In genomic region chr3:29695201-29695904, GRCh38 we compare ENCODE assay signal across 10 cellular contexts.
DNase-seq lines count a peak whose midpoint lies in the region; ATAC-seq, FAIRE-seq and TF ChIP-seq lines count a peak whose summit lies in the region.
"Had no signal": no experiment of that assay in that cellular context is flagged by ENCODE, and none has a peak within 500 bp of the region (broad histone marks: within the 10 kb centered on the region; RNA-seq: fewer than 3 reads in every experiment).

No MANE protein-coding gene starts in this region.

- H3K27me3 ChIP-seq in HUES6 (ENCODE audit: control insufficient read depth, insufficient read depth, low read length) = no peaks in the 10 kb centered on the region

- H3K4me1 ChIP-seq in HUES6 (ENCODE audit: control insufficient read depth, insufficient read depth, low read length) = peaks cover 28% of the 10 kb centered on the region
- peaks cover 0 to 9% of the 10 kb centered on the region in 2 donors for H3K4me1 ChIP-seq in kidney (ENCODE audit: control insufficient read depth in 1 of 2, insufficient read depth in 1 of 2, low read depth in 1 of 2, low read length in 2 of 2)

- no peak for DNase-seq in kidney
- DNase-seq in stromal cell of bone marrow (ENCODE audit: low read depth) = peak; percentile 66
- no peak for DNase-seq in stimulated activated naive B cell treated with anti-CD40 and anti-IgM and Interleukin-4, amounts not matched to agents 10 μg/mL and 1 μg/mL and 100 μg/mL, for 72 hours
- DNase-seq in C1 segment of cervical spinal cord (lab: John Stamatoyannopoulos, UW) = no peak
- DNase-seq in LoVo (ENCODE audit: low spot score) = no peak
- no peak for DNase-seq in kidney glomerular epithelial cell (lab: John Stamatoyannopoulos, UW)
- DNase-seq: activated CD4-positive, alpha-beta T cell treated with anti-CD3 and anti-CD28 coated beads for 4 hours; MM.1S had no signal

- no peaks in the 10 kb centered on the region for H3K9me3 ChIP-seq in HUES6 (ENCODE audit: control insufficient read depth, insufficient read depth, low read depth, low read length)
- no peaks in the 10 kb centered on the region for H3K9me3 ChIP-seq in kidney (ENCODE audit: control insufficient read depth in 1 of 2, low read length in 2 of 2)

- peak overlapping the region; percentile 29 for H3K9ac ChIP-seq in HUES6 (ENCODE audit: low read length)
- H3K9ac ChIP-seq in kidney (ENCODE audit: low read length in 2 of 2) = no peak overlapping the region

- peak; percentile 42 for FAIRE-seq in kidney (lab: Jason Lieb, UNC)

- peaks cover under 1 to 5% (median 5%) of the 10 kb centered on the region in 5 experiments for H3K9me3 Mint-ChIP-seq in brain
- peaks cover 3 to 4% of the 10 kb centered on the region in 2 donors for H3K9me3 Mint-ChIP-seq in stimulated activated naive B cell treated with anti-CD40 and anti-IgM and Interleukin-4, amounts not matched to agents 10 μg/mL and 1 μg/mL and 100 μg/mL, for 72 hours

- peaks cover 34% of the 10 kb centered on the region for H3K4me1 Mint-ChIP-seq in brain
- H3K4me1 Mint-ChIP-seq in stimulated activated naive B cell treated with anti-CD40 and anti-IgM and Interleukin-4, amounts not matched to agents 10 μg/mL and 1 μg/mL and 100 μg/mL, for 72 hours = no peaks in the 10 kb centered on the region

- H3K4me3 ChIP-seq in HUES6 (ENCODE audit: low read depth, low read length) (no peak overlapping the region), kidney (ENCODE audit: low read length in 2 of 2) (no peak overlapping the region)

- peaks cover 5% of the 10 kb centered on the region for H3K36me3 Mint-ChIP-seq in brain
- H3K36me3 Mint-ChIP-seq in stimulated activated naive B cell treated with anti-CD40 and anti-IgM and Interleukin-4, amounts not matched to agents 10 μg/mL and 1 μg/mL and 100 μg/mL, for 72 hours = no peaks in the 10 kb centered on the region

- H3K27ac ChIP-seq in HUES6 (ENCODE audit: low read depth, low read length) (peak overlapping the region; percentile 91; the same call in 1 of the 2 replicates), kidney (ENCODE audit: low read depth in 2 of 2, low read length in 2 of 2) (peak overlapping the region in 1 of 2 donors; percentile 40)

- peak overlapping the region in 3 of 5 experiments; percentile 59 to 72 (median 71) for H3K27ac Mint-ChIP-seq in brain
- H3K27ac Mint-ChIP-seq in stimulated activated naive B cell treated with anti-CD40 and anti-IgM and Interleukin-4, amounts not matched to agents 10 μg/mL and 1 μg/mL and 100 μg/mL, for 72 hours = no peak overlapping the region

- H3K36me3 ChIP-seq in HUES6 (ENCODE audit: control insufficient read depth, insufficient read depth, low read length) (no peaks in the 10 kb centered on the region), kidney (ENCODE audit: control insufficient read depth in 1 of 2, insufficient read depth in 2 of 2, low read length in 2 of 2) (no peaks in the 10 kb centered on the region)

- H3K27me3 Mint-ChIP-seq in brain = no peaks in the 10 kb centered on the region
- H3K27me3 Mint-ChIP-seq in stimulated activated naive B cell treated with anti-CD40 and anti-IgM and Interleukin-4, amounts not matched to agents 10 μg/mL and 1 μg/mL and 100 μg/mL, for 72 hours = no peaks in the 10 kb centered on the region

- intact Hi-C loops in kidney (cut with DNase I) = no loop called here

- no peak overlapping the region for H3K4me3 Mint-ChIP-seq in brain
- no peak overlapping the region for H3K4me3 Mint-ChIP-seq in stimulated activated naive B cell treated with anti-CD40 and anti-IgM and Interleukin-4, amounts not matched to agents 10 μg/mL and 1 μg/mL and 100 μg/mL, for 72 hours

- no peak for ATAC-seq in stimulated activated naive B cell treated with anti-CD40 and anti-IgM and Interleukin-4, amounts not matched to agents 10 μg/mL and 1 μg/mL and 100 μg/mL, for 72 hours (replicated peaks)

- TF ChIP-seq CTCF in brain (conservative IDR thresholded peaks at IDR 0.05) (no peak), kidney (IDR thresholded peaks at IDR 0.05; ENCODE audit: borderline replicate concordance, extremely low read depth, insufficient read depth) (no peak)
